Comparison of ENCODE assay signal across 26 cellular contexts in the genomic region with DNA sequence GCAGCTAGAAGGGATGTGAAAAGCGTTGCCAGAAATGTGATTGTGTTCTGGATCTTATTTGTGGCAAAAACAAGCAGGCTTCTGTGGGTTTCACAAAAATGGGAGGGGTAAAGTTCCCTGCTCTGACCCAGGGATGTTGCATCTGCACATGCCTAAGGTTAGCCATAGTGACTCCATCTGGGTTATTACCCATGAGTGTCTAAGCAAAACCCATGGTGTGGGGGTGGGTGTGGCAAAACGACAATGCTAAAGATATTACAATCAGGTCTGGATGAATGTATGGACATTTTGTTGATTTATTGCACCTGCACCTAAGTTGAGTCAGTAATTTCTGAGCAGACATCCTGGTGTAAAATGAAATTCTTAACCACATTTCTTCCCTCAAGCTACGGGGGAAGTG.
"Had no signal": no experiment of that assay in that cellular context is flagged by ENCODE, and none has a peak within 500 bp of the region (broad histone marks: within the 10 kb centered on the region; RNA-seq: fewer than 3 reads in every experiment).

No MANE protein-coding gene starts in this region.

- DNase-seq: stimulated activated CD4-positive, alpha-beta T cell treated with anti-CD3 and anti-CD28 coated beads, Interleukin-2, amount 100 ng/mL, for 48 hours; stimulated activated CD4-positive, alpha-beta T cell treated with anti-CD3 and anti-CD28 coated beads, Interleukin-4, amount 100 ng/mL, for 1 hour; stimulated activated CD4-positive, alpha-beta T cell treated with anti-CD3 and anti-CD28 coated beads, Interleukin-4, amount 100 ng/mL, for 24 hours; stimulated activated CD4-positive, alpha-beta T cell treated with anti-CD3 and anti-CD28 coated beads, Interleukin-4, amount 100 ng/mL, for 4 hours; stimulated activated CD8-positive, alpha-beta memory T cell treated with anti-CD3 and anti-CD28 coated beads, Interleukin-4, amount 100 ng/mL, for 48 hours; stimulated activated naive B cell treated with anti-CD40 and anti-IgM and Interleukin-4, amounts not matched to agents 10 μg/mL and 1 μg/mL and 100 μg/mL, for 72 hours; stimulated activated naive CD4-positive, alpha-beta T cell; stimulated activated naive CD4-positive, alpha-beta T cell treated with Interleukin-2 at 50 U/mL for 16 hours; stimulated activated naive CD8-positive, alpha-beta T cell treated with anti-CD3 and anti-CD28 coated beads, Interleukin-15, amount 100 ng/mL, for 72 hours; stimulated activated naive CD8-positive, alpha-beta T cell treated with anti-CD3 and anti-CD28 coated beads, Interleukin-15, Interleukin-2, amounts not matched to agents 100 U/mL and 50 U/mL, for 24 hours; stomach; substantia nigra; testis; thyroid gland; tibial artery; transverse colon; trophoblast cell; upper lobe of left lung; upper lobe of right lung; uterus had no signal

- H3K36me3 ChIP-seq: stomach, suprapubic skin, thoracic aorta, thyroid gland, tibial artery, transverse colon, upper lobe of left lung, upper lobe of right lung, uterus, vagina had no signal

- H3K9me3 ChIP-seq: suprapubic skin, testis, thoracic aorta, thyroid gland, tibial artery, transverse colon, upper lobe of left lung, upper lobe of right lung, uterus, vagina had no signal

- ATAC-seq: stimulated activated effector memory CD8-positive, alpha-beta T cell treated with anti-CD3 and anti-CD28 coated beads, Interleukin-12 subunit alpha, Interleukin-12 subunit beta, amount 100 ng/mL, for 72 hours; stimulated activated memory B cell treated with anti-CD40 and anti-IgM and Interleukin-4, amounts not matched to agents 10 μg/mL and 1 μg/mL and 100 μg/mL, for 72 hours; stimulated activated naive B cell treated with anti-CD40 and anti-IgM and Interleukin-4, amounts not matched to agents 10 μg/mL and 1 μg/mL and 100 μg/mL, for 72 hours; stimulated activated naive CD8-positive, alpha-beta T cell treated with anti-CD3 and anti-CD28 coated beads, Interleukin-15, amount 100 ng/mL, for 72 hours; stimulated activated naive CD8-positive, alpha-beta T cell treated with anti-CD3 and anti-CD28 coated beads, Interleukin-15, Interleukin-2, amounts not matched to agents 100 U/mL and 50 U/mL, for 24 hours; upper lobe of right lung had no signal

- H3K4me3 ChIP-seq: stomach, suprapubic skin, testis, thoracic aorta, thyroid gland, tibial artery, tibial nerve, transverse colon, upper lobe of left lung, upper lobe of right lung, uterus, vagina had no signal

- H3K27ac ChIP-seq: stomach, suprapubic skin, testis, thoracic aorta, thyroid gland, tibial artery, tibial nerve, transverse colon, upper lobe of left lung, upper lobe of right lung, uterus, vagina had no signal

- H3K4me1 ChIP-seq: stomach, suprapubic skin, testis, thyroid gland, tibial artery, tibial nerve, transverse colon, upper lobe of left lung, upper lobe of right lung, uterus, vagina had no signal

- H3K27me3 ChIP-seq: stomach, suprapubic skin, testis, thyroid gland, tibial artery, tibial nerve, transverse colon, upper lobe of left lung, upper lobe of right lung, uterus, vagina had no signal
